1 cellular context compared by ENCODE assay signal in genomic region chr11:62260261-62260953, GRCh38.
TF ChIP-seq lines count a peak whose summit lies in the region.

No MANE protein-coding gene starts in this region.

TF ChIP-seq in HepG2, 621 proteins besides CTCF, POLR2A, EP300 and RAD21 (continued from another document and continues in another):
- TF ChIP-seq ARID3A (IDR thresholded peaks at IDR 0.05; ENCODE audit: low read depth, low read length) (peak; percentile 86), MED13 (CRISPR knock-in tag; IDR thresholded peaks at IDR 0.05) (0 out of 2 replicates have a peak, but pooled peaks have one; percentile 38), FOXM1 (CRISPR knock-in tag; IDR thresholded peaks at IDR 0.05) (no peak), ZNF180 (CRISPR knock-in tag; IDR thresholded peaks at IDR 0.05; ENCODE audit: borderline replicate concordance, low read depth) (no peak), CERS6 (CRISPR knock-in tag; IDR thresholded peaks at IDR 0.05) (no peak), PAWR (CRISPR knock-in tag; IDR thresholded peaks at IDR 0.05; ENCODE audit: borderline replicate concordance) (no peak), TCF12 (IDR thresholded peaks at IDR 0.05) (no peak), TCF12 (CRISPR knock-in tag; IDR thresholded peaks at IDR 0.05) (peak; percentile 92), GMEB1 (CRISPR knock-in tag; IDR thresholded peaks at IDR 0.05; ENCODE audit: borderline replicate concordance) (peak; percentile 41; the same call in 1 of the 2 replicates), YEATS4 (CRISPR knock-in tag; IDR thresholded peaks at IDR 0.05; ENCODE audit: borderline replicate concordance) (0 out of 2 replicates have a peak, but pooled peaks have one; percentile 45), ZBTB46 (CRISPR knock-in tag; IDR thresholded peaks at IDR 0.05; ENCODE audit: borderline replicate concordance) (no peak), ZNF354B (CRISPR knock-in tag; IDR thresholded peaks at IDR 0.05) (no peak), ZNF101 (CRISPR knock-in tag; IDR thresholded peaks at IDR 0.05; ENCODE audit: borderline replicate concordance, low read depth) (no peak), HOXD1 (CRISPR knock-in tag; IDR thresholded peaks at IDR 0.05) (peak; percentile 68; the same call in 1 of the 2 replicates), CREB1 (IDR thresholded peaks at IDR 0.05) (peak; percentile 6; the same call in 1 of the 2 replicates), CREB1 (CRISPR knock-in tag; IDR thresholded peaks at IDR 0.05) (peak; percentile 71), NR2C2 (CRISPR knock-in tag; IDR thresholded peaks at IDR 0.05; ENCODE audit: borderline replicate concordance) (peak; percentile 63; the same call in 1 of the 2 replicates), ZNF614 (CRISPR knock-in tag; IDR thresholded peaks at IDR 0.05; ENCODE audit: borderline replicate concordance) (peak; percentile 87), ZNF841 (CRISPR knock-in tag; IDR thresholded peaks at IDR 0.05; ENCODE audit: borderline replicate concordance) (no peak), KDM6A (CRISPR knock-in tag; IDR thresholded peaks at IDR 0.05; ENCODE audit: low read depth) (peak; percentile 96), ZNF121 (CRISPR knock-in tag; IDR thresholded peaks at IDR 0.05) (no peak), PAX8 (CRISPR knock-in tag; IDR thresholded peaks at IDR 0.05; ENCODE audit: borderline replicate concordance) (no peak), FOXP1 (IDR thresholded peaks at IDR 0.05) (peak; percentile 78), FOXP1 (CRISPR knock-in tag; IDR thresholded peaks at IDR 0.05) (peak; percentile 91), KAT7 (CRISPR knock-in tag; IDR thresholded peaks at IDR 0.05; ENCODE audit: borderline replicate concordance) (no peak), THAP7 (CRISPR knock-in tag; IDR thresholded peaks at IDR 0.05) (no peak), TP53 (CRISPR knock-in tag; conservative IDR thresholded peaks at IDR 0.05) (no peak), HIC2 (CRISPR knock-in tag; IDR thresholded peaks at IDR 0.05; ENCODE audit: low read depth) (no peak), LCORL (IDR thresholded peaks at IDR 0.05) (peak; percentile 65), LCORL (CRISPR knock-in tag; IDR thresholded peaks at IDR 0.05) (peak; percentile 88), ZNF646 (CRISPR knock-in tag; IDR thresholded peaks at IDR 0.05) (no peak), ZKSCAN5 (CRISPR knock-in tag; IDR thresholded peaks at IDR 0.05) (0 out of 2 replicates have a peak, but pooled peaks have one; percentile 67), ZSCAN31 (CRISPR knock-in tag; IDR thresholded peaks at IDR 0.05; ENCODE audit: low read depth) (no peak), ELF3 (CRISPR knock-in tag; IDR thresholded peaks at IDR 0.05) (peak; percentile 92), LRRFIP1 (CRISPR knock-in tag; conservative IDR thresholded peaks at IDR 0.05) (no peak), SALL2 (CRISPR knock-in tag; IDR thresholded peaks at IDR 0.05) (no peak), ZNF343 (CRISPR knock-in tag; IDR thresholded peaks at IDR 0.05) (no peak), RELA (CRISPR knock-in tag; IDR thresholded peaks at IDR 0.05) (no peak), HNRNPLL (IDR thresholded peaks at IDR 0.05; ENCODE audit: low read depth, low read length, poor library complexity, severe bottlenecking) (no peak), ZNF558 (CRISPR knock-in tag; IDR thresholded peaks at IDR 0.05; ENCODE audit: borderline replicate concordance) (no peak), GABPB1 (CRISPR knock-in tag; IDR thresholded peaks at IDR 0.05) (no peak), ZNF749 (CRISPR knock-in tag; IDR thresholded peaks at IDR 0.05; ENCODE audit: borderline replicate concordance) (no peak), ZNF543 (CRISPR knock-in tag; IDR thresholded peaks at IDR 0.05) (0 out of 2 replicates have a peak, but pooled peaks have one; percentile 50), NR0B2 (CRISPR knock-in tag; IDR thresholded peaks at IDR 0.05) (no peak), ZNF17 (CRISPR knock-in tag; IDR thresholded peaks at IDR 0.05) (no peak), ZIK1 (CRISPR knock-in tag; IDR thresholded peaks at IDR 0.05; ENCODE audit: borderline replicate concordance, low read depth) (no peak), ZFP62 (CRISPR knock-in tag; IDR thresholded peaks at IDR 0.05) (no peak), ZNF510 (CRISPR knock-in tag; IDR thresholded peaks at IDR 0.05; ENCODE audit: low read depth) (no peak)
